8 cellular contexts compared by ENCODE assay signal in the genomic region with DNA sequence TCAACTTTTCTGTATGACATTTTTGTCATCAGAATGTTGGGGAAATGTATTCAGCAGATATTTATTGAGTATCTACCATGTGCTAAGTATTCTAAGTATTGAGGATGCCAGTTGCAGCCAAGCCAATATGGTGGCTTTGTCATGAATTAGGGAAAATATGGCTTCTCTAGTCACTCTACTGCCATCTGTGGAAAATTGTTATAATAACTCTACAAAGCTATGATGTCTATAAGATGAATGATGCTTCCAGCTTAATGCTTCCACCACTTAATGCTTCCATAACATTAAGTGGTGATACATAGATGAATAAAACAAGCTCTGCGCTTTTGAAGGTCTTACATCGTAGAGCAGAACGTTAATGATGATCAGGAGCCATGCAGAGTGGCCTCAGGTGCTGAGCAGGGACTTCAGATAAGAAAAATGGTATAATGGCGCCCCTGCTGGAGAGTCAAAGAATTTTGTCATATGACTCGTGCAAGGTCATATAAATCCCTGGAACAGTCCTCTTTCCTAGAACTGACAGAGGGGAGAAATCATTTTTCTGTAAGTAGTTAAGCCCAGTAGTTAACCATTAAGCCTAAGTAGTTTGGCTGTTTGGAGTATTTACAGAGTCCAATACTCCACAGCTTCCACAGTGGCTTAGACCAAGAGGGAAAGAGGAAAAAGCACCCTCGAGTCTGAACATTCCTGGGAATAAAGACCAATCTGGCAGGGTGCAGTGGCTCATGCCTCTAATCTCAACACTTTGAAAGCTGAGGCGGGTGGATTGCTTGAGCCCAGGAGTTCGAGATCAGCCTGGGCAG. TPM values are rescaled to one million over a fixed set of nuclear protein-coding genes. Genes with fewer than 3 reads are reported as not detected.
DNase-seq lines count a peak whose midpoint lies in the region; ATAC-seq, FAIRE-seq and TF ChIP-seq lines count a peak whose summit lies in the region.

No MANE protein-coding gene starts in this region.

- TF ChIP-seq RAD21 in K562 (CRISPR knock-in tag; conservative IDR thresholded peaks at IDR 0.05 in 1 of 2, IDR thresholded peaks at IDR 0.05 in 1 of 2) = peak; percentile 86 to 88

- H3K79me2 ChIP-seq in K562 (ENCODE audit: control insufficient read depth, insufficient read depth, low read length) = no peaks in the 10 kb centered on the region

- TF ChIP-seq EP300 in K562 (IDR thresholded peaks at IDR 0.05; ENCODE audit: low read length) = 0 out of 2 replicates have a peak, but pooled peaks have one; percentile 4

- H3K9me1 ChIP-seq in K562 (ENCODE audit: control insufficient read depth, insufficient read depth, low read length) = no peaks in the 10 kb centered on the region

- H3K27ac ChIP-seq in K562 (ENCODE audit: extremely low read depth, low read depth, low read length) = no peak overlapping the region
- no peak overlapping the region for H3K27ac ChIP-seq in lower lobe of right lung

- peak overlapping the region; percentile 30 for H2AFZ ChIP-seq in K562 (ENCODE audit: low read depth, low read length)

- peak; percentile 82 for ATAC-seq in K562
- ATAC-seq in lower lobe of right lung = peak; percentile 75 to 78
- no peak for ATAC-seq in HG03045 (IDR thresholded peaks at IDR 0.05; ENCODE audit: unreplicated experiment)

- no peak for TF ChIP-seq POLR2A in K562 (conservative IDR thresholded peaks at IDR 0.05)

- peaks cover 0 to 5% of the 10 kb centered on the region in 2 experiments; a peak in 1 of 5 replicates for H3K4me1 ChIP-seq in K562 (replicated peaks in 1 of 2; ENCODE audit: control insufficient read depth in 2 of 2, insufficient read depth in 2 of 2, low read length in 2 of 2)
- H3K4me1 ChIP-seq in lower lobe of right lung = peaks cover 12% of the 10 kb centered on the region

- peaks cover 27% of the 10 kb centered on the region for H3K4me1 Mint-ChIP-seq in type B pancreatic cell (ENCODE audit: unreplicated experiment)

- in situ Hi-C loops in K562 (cut with MboI) = loop anchor here (5.0 to 25.0 kb wide), 2 partner anchors 229 to 376 kb away; no protein-coding TSS in a partner anchor

- FAIRE-seq in K562 (lab: Jason Lieb, UNC) = peak; percentile 65

- intact Hi-C loops in K562 (cut with micrococcal nuclease) (loop anchor here (1.0 to 10.0 kb wide), 4 partner anchors 37 to 310 kb away; no protein-coding TSS in a partner anchor), lower lobe of right lung (cut with DNase I) (loop anchor here (5.0 kb wide), 1 partner anchor 229 kb away; no protein-coding TSS in a partner anchor)

- H3K4me2 ChIP-seq in K562 (ENCODE audit: insufficient read depth, low read length) = peak overlapping the region; percentile 20; the same call in 1 of the 2 replicates

- H3K4me3 ChIP-seq in K562 = no peak overlapping the region
- H3K4me3 ChIP-seq in lower lobe of right lung = no peak overlapping the region

- CTCF ChIA-PET in K562 (lab: Yijun Ruan, JAX; ENCODE audit: low intra/inter-chr PET ratio) = interaction anchor here (0.7 to 2.5 kb wide), 9 partner anchors 59 to 243 kb away, joined by 3 to 29 read pairs (median 5); partner anchors contain the start of gene GOSR1

- peak overlapping the region; percentile 29 for H3K27ac Mint-ChIP-seq in type B pancreatic cell

- TF ChIP-seq CTCF in K562 (IDR thresholded peaks at IDR 0.05 in 2 of 3, conservative IDR thresholded peaks at IDR 0.05 in 1 of 3; ENCODE audit: insufficient read depth in 2 of 3, low read depth in 1 of 3, low read length in 3 of 3) (peak; percentile 80 to 90 (median 85)), lower lobe of right lung (IDR thresholded peaks at IDR 0.05) (peak; percentile 62), type B pancreatic cell (conservative IDR thresholded peaks at IDR 0.05) (peak; percentile 81)

- no peaks in the 10 kb centered on the region for H3K27me3 ChIP-seq in K562 (ENCODE audit: control insufficient read depth in 2 of 2, insufficient read depth in 2 of 2, low read length in 2 of 2)
- H3K27me3 ChIP-seq in lower lobe of right lung (ENCODE audit: low read depth) = no peaks in the 10 kb centered on the region

- no peaks in the 10 kb centered on the region for H4K20me1 ChIP-seq in K562 (replicated peaks; ENCODE audit: control insufficient read depth, insufficient read depth, low read length)

- H3K9ac ChIP-seq in K562 (ENCODE audit: insufficient read depth in 1 of 2, low read depth in 2 of 2, low read length in 2 of 2) = no peak overlapping the region

- H3K9me3 Mint-ChIP-seq in type B pancreatic cell = peaks cover 10% of the 10 kb centered on the region

- BruUV-seq in K562 (replicated peaks; lab: Mats Ljungman, UMichigan) = no TSS peak

- H3K36me3 Mint-ChIP-seq in type B pancreatic cell = no peaks in the 10 kb centered on the region

- H3K4me3 Mint-ChIP-seq in type B pancreatic cell = no peak overlapping the region

- POLR2A ChIA-PET in K562 (lab: Yijun Ruan, JAX) = interaction anchor here (0.6 to 1.9 kb wide), 5 partner anchors 13 to 232 kb away, joined by 3 to 9 read pairs (median 3); no protein-coding TSS in a partner anchor

- H3K36me3 ChIP-seq in K562 (ENCODE audit: control insufficient read depth, insufficient read depth, low read length) (no peaks in the 10 kb centered on the region), lower lobe of right lung (no peaks in the 10 kb centered on the region)

- H3K27me3 Mint-ChIP-seq in type B pancreatic cell = no peaks in the 10 kb centered on the region

- DNase-seq in NCI-H1092 treated with DMSO at 0.1 percent for 48 hours (lab: John Stamatoyannopoulos, UW) (peak; percentile 73), NCI-H1092 (lab: John Stamatoyannopoulos, UW) (no peak), NCI-H146 treated with DMSO at 0.1 percent for 48 hours (lab: John Stamatoyannopoulos, UW; ENCODE audit: unreplicated experiment) (peak; percentile 95), T-helper 2 cell (peak in 4 of 5 experiments; percentile 30 to 71 (median 47)), K562 (ENCODE audit: extremely low read depth in 1 of 4, low spot score in 3 of 4) (peak; percentile 61 to 84 (median 70)), lower lobe of right lung (no peak), type B pancreatic cell (ENCODE audit: extremely low spot score, unreplicated experiment) (no peak)

- no peaks in the 10 kb centered on the region for H3K9me3 ChIP-seq in K562 (replicated peaks; ENCODE audit: control insufficient read depth, insufficient read depth, low read depth, low read length)
- no peaks in the 10 kb centered on the region for H3K9me3 ChIP-seq in lower lobe of right lung

- WGBS in K562 (ENCODE audit: insufficient coverage, low coverage, missing lambda C conversion rate) = 10% methylated on average over 8 of the region's 8 CpGs

RNA-seq across cellular contexts. Expression of gene TMIGD1, which starts 2.7 kb away (rescaled TPM):
- total RNA-seq in K562 (2011; cell fraction: chromatin; rRNA removed; ENCODE audit: low replicate concordance) = not detected in 2 replicates
- not detected in 2 replicates for total RNA-seq in K562 (2011; cell fraction: nucleolus; rRNA removed)
- total RNA-seq in K562 (2011; cell fraction: nucleoplasm; rRNA removed) = not detected in 2 replicates
- not detected in 2 replicates for total RNA-seq in K562 (2014; rRNA removed)
- not detected in 2 replicates for total RNA-seq in K562 (2014; rRNA removed; fragmentation: Illumina TruSeq; extraction: Trizol)
- not detected in 2 replicates for total RNA-seq in K562 (2015; rRNA removed; fragmentation: Illumina TruSeq; extraction: Trizol)
- not detected in 2 replicates for total RNA-seq in K562 (2021)
- polyA plus RNA-seq in K562 (2011; rRNA removed) = not detected in 2 replicates
- polyA plus RNA-seq in K562 (2011; cell fraction: cytosol; rRNA removed) = not detected in 2 replicates
- polyA plus RNA-seq in K562 (2011; cell fraction: nucleus; rRNA removed) = not detected in 2 replicates
- not detected in 2 replicates for polyA plus RNA-seq in K562 (2012)
- not detected in 2 replicates for polyA plus RNA-seq in K562 (2014; fragmentation: Illumina TruSeq; extraction: Trizol)
- not detected for polyA plus RNA-seq in K562 (2014; fragmentation: Nextera tagmentation; extraction: Ambion mirVana)
- not detected in 2 replicates for polyA plus RNA-seq in K562 (2014; rRNA removed)
- not detected in 2 replicates for polyA minus RNA-seq in K562 (2011; rRNA and poly(A)+ RNA removed)
- not detected in 2 replicates for polyA minus RNA-seq in K562 (2011; cell fraction: cytosol; rRNA and poly(A)+ RNA removed)
- not detected in 2 replicates for polyA minus RNA-seq in K562 (2011; cell fraction: nucleus; rRNA and poly(A)+ RNA removed)
- not detected for total RNA-seq in lower lobe of right lung
- total RNA-seq in type B pancreatic cell (ENCODE audit: low replicate concordance) = 0.24 TPM in 1 of 2 replicates, not detected in the other

RNA-seq across cellular contexts. Expression of gene CPD, which starts 42.2 kb away (rescaled TPM):
- 55.4 and 75.5 TPM in 2 replicates for total RNA-seq in K562 (2011; cell fraction: chromatin; rRNA removed; ENCODE audit: low replicate concordance)
- 32.4 and 50.1 TPM in 2 replicates for total RNA-seq in K562 (2011; cell fraction: nucleolus; rRNA removed)
- total RNA-seq in K562 (2011; cell fraction: nucleoplasm; rRNA removed) = 56.6 and 61.7 TPM in 2 replicates
- 16.2 and 22.4 TPM in 2 replicates for total RNA-seq in K562 (2014; rRNA removed)
- total RNA-seq in K562 (2014; rRNA removed; fragmentation: Illumina TruSeq; extraction: Trizol) = 21.9 and 26.1 TPM in 2 replicates
- total RNA-seq in K562 (2015; rRNA removed; fragmentation: Illumina TruSeq; extraction: Trizol) = 20.8 and 21.7 TPM in 2 replicates
- total RNA-seq in K562 (2021) = 21.3 and 24.4 TPM in 2 replicates
- polyA plus RNA-seq in K562 (2011; rRNA removed) = 11.2 and 20.4 TPM in 2 replicates
- polyA plus RNA-seq in K562 (2011; cell fraction: cytosol; rRNA removed) = 3.8 and 5.1 TPM in 2 replicates
- 8.6 and 9.4 TPM in 2 replicates for polyA plus RNA-seq in K562 (2011; cell fraction: nucleus; rRNA removed)
- polyA plus RNA-seq in K562 (2012) = 10.9 and 17.2 TPM in 2 replicates
- polyA plus RNA-seq in K562 (2014; fragmentation: Illumina TruSeq; extraction: Trizol) = 16.4 and 16.7 TPM in 2 replicates
- 1 to 10 TPM; 4.5 to 4.9 TPM for polyA plus RNA-seq in K562 (2014; fragmentation: Nextera tagmentation; extraction: Ambion mirVana)
- 6.9 and 8.6 TPM in 2 replicates for polyA plus RNA-seq in K562 (2014; rRNA removed)
- polyA minus RNA-seq in K562 (2011; rRNA and poly(A)+ RNA removed) = 55.2 and 66.7 TPM in 2 replicates
- 23.1 and 45.0 TPM in 2 replicates for polyA minus RNA-seq in K562 (2011; cell fraction: cytosol; rRNA and poly(A)+ RNA removed)
- 9.0 and 13.3 TPM in 2 replicates for polyA minus RNA-seq in K562 (2011; cell fraction: nucleus; rRNA and poly(A)+ RNA removed)
- 68.9 TPM for total RNA-seq in lower lobe of right lung
- total RNA-seq in type B pancreatic cell (ENCODE audit: low replicate concordance) = 56.2 and 71.2 TPM in 2 replicates

RNA-seq across cellular contexts. Expression of gene BLMH, which starts 44.8 kb away (rescaled TPM):
- total RNA-seq in K562 (2011; cell fraction: chromatin; rRNA removed; ENCODE audit: low replicate concordance) = 72.7 and 152 TPM in 2 replicates
- total RNA-seq in K562 (2011; cell fraction: nucleolus; rRNA removed) = 40.2 and 50.1 TPM in 2 replicates
- 84.8 and 99.5 TPM in 2 replicates for total RNA-seq in K562 (2011; cell fraction: nucleoplasm; rRNA removed)
- total RNA-seq in K562 (2014; rRNA removed) (54.9 and 61.5 TPM in 2 replicates), K562 (2014; rRNA removed; fragmentation: Illumina TruSeq; extraction: Trizol) (103 and 110 TPM in 2 replicates), K562 (2015; rRNA removed; fragmentation: Illumina TruSeq; extraction: Trizol) (75.8 and 78.7 TPM in 2 replicates), K562 (2021) (106 and 118 TPM in 2 replicates), lower lobe of right lung (27.4 TPM), type B pancreatic cell (ENCODE audit: low replicate concordance) (28.3 and 58.2 TPM in 2 replicates)
- polyA plus RNA-seq in K562 (2011; rRNA removed) (21.3 and 45.3 TPM in 2 replicates), K562 (2014; fragmentation: Illumina TruSeq; extraction: Trizol) (103 and 113 TPM in 2 replicates), K562 (2014; fragmentation: Nextera tagmentation; extraction: Ambion mirVana) (10 to 100 TPM; 26.0 to 38.7 TPM), K562 (2014; rRNA removed) (67.3 and 69.7 TPM in 2 replicates)
- polyA plus RNA-seq in K562 (2011; cell fraction: cytosol; rRNA removed) = 18.2 and 21.3 TPM in 2 replicates
- polyA plus RNA-seq in K562 (2011; cell fraction: nucleus; rRNA removed) = 28.2 and 35.4 TPM in 2 replicates
- 64.1 and 83.7 TPM in 2 replicates for polyA plus RNA-seq in K562 (2012)
- polyA minus RNA-seq in K562 (2011; rRNA and poly(A)+ RNA removed) = 40.0 and 65.9 TPM in 2 replicates
- 23.3 and 36.8 TPM in 2 replicates for polyA minus RNA-seq in K562 (2011; cell fraction: cytosol; rRNA and poly(A)+ RNA removed)
- 30.9 and 33.9 TPM in 2 replicates for polyA minus RNA-seq in K562 (2011; cell fraction: nucleus; rRNA and poly(A)+ RNA removed)

Comparison
In these comparisons a context has a peak if more than half of its experiments do, and no peak if none do; other contexts are left out.
1. DNase-seq: peak in NCI-H1092 treated with DMSO at 0.1 percent for 48 hours (single experiment), NCI-H146 treated with DMSO at 0.1 percent for 48 hours (single experiment), T-helper 2 cell (4 of 5) and K562 (4 of 4); none in NCI-H1092 (single experiment), lower lobe of right lung (single experiment) and type B pancreatic cell (single experiment).
2. Peak in every context shown above with its lines, with median percentiles within 50 percentile points of each other: CTCF ChIP-seq.